ENCODE assay signal across 14 cellular contexts in the genomic region with DNA sequence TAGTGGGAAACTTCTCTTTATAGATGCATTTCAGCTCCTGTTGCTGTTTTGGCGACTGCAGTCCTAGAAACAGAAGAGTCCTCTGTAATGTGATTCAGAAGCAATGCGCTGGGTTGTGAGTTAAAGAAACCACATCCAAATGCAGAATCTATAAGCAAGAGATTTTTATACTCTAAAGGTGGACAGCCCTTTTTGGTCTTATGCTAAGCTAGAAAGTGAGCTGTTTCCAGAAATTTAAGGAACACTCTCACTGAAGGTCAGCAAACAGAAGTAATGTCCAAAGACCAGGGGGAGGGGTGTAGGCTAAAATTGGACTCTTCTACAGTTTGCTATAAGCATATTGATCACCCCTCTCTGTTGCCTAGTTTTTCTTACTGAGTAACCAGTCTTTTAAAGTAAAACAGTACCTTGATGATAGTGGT. TPM values are rescaled to one million over a fixed set of nuclear protein-coding genes. Genes with fewer than 3 reads are reported as not detected.
DNase-seq lines count a peak whose midpoint lies in the region; ATAC-seq and TF ChIP-seq lines count a peak whose summit lies in the region.
"Had no signal": no experiment of that assay in that cellular context is flagged by ENCODE, and none has a peak within 500 bp of the region (broad histone marks: within the 10 kb centered on the region; RNA-seq: fewer than 3 reads in every experiment).

No MANE protein-coding gene starts in this region.

- no TSS peak for BruUV-seq in A673 (replicated peaks; lab: Mats Ljungman, UMichigan)

- no peaks in the 10 kb centered on the region for H3K27me3 ChIP-seq in skeletal muscle tissue (ENCODE audit: control insufficient read depth in 3 of 3, insufficient read depth in 3 of 3, low read length in 3 of 3)
- peaks cover 6% of the 10 kb centered on the region for H3K27me3 ChIP-seq in A673 (replicated peaks; ENCODE audit: insufficient read depth, low read depth, low read length, poor library complexity)
- H3K27me3 ChIP-seq: neutrophil had no signal

- H3K27ac Mint-ChIP-seq in T-helper 17 cell, result peak overlapping the region; percentile 95

- H3K36me3 ChIP-seq in skeletal muscle tissue (ENCODE audit: control insufficient read depth in 3 of 3, insufficient read depth in 3 of 3, low read length in 3 of 3) (peaks cover 0 to under 1% (median under 1%) of the 10 kb centered on the region in 3 donors), A673 (ENCODE audit: insufficient read depth, low read length, poor library complexity, severe bottlenecking) (no peaks in the 10 kb centered on the region)
- H3K36me3 ChIP-seq: neutrophil had no signal

- TF ChIP-seq CTCF in A673 (conservative IDR thresholded peaks at IDR 0.05; ENCODE audit: low read depth, low read length), result no peak

- intact Hi-C loops in A673 (cut with micrococcal nuclease; ENCODE audit: unreplicated experiment), result no loop called here

- no peaks in the 10 kb centered on the region for H3K27me3 Mint-ChIP-seq in T-helper 17 cell
- H3K27me3 Mint-ChIP-seq: stimulated activated memory B cell treated with anti-CD40 and anti-IgM and Interleukin-4, amounts not matched to agents 10 μg/mL and 1 μg/mL and 100 μg/mL, for 72 hours had no signal

- peaks cover 56% of the 10 kb centered on the region for H3K4me1 Mint-ChIP-seq in T-helper 17 cell

- CTCF ChIA-PET in A673 (lab: Charles Lee), result no interaction called here

- ATAC-seq in T-helper 17 cell (no peak), HG02970 (IDR thresholded peaks at IDR 0.05; ENCODE audit: low FRiP score, unreplicated experiment) (no peak)
- ATAC-seq: stimulated activated memory B cell treated with anti-CD40 and anti-IgM and Interleukin-4, amounts not matched to agents 10 μg/mL and 1 μg/mL and 100 μg/mL, for 72 hours had no signal

- H3K4me3 Mint-ChIP-seq in T-helper 17 cell, result no peak overlapping the region
- H3K4me3 Mint-ChIP-seq: stimulated activated memory B cell treated with anti-CD40 and anti-IgM and Interleukin-4, amounts not matched to agents 10 μg/mL and 1 μg/mL and 100 μg/mL, for 72 hours had no signal

- H3K36me3 Mint-ChIP-seq in T-helper 17 cell (ENCODE audit: low read depth), result no peaks in the 10 kb centered on the region

- no peak overlapping the region for H3K9ac ChIP-seq in skeletal muscle tissue (ENCODE audit: low read depth in 1 of 3, low read length in 3 of 3)

- peaks cover 27 to 53% (median 31%) of the 10 kb centered on the region in 3 donors for H3K4me1 ChIP-seq in skeletal muscle tissue (ENCODE audit: control insufficient read depth in 3 of 3, insufficient read depth in 3 of 3, low read length in 3 of 3)
- H3K4me1 ChIP-seq in A673 (ENCODE audit: insufficient read depth, low read length, poor library complexity, severe bottlenecking), result no peaks in the 10 kb centered on the region

- DNase-seq in DMS 273 (lab: John Stamatoyannopoulos, UW; ENCODE audit: unreplicated experiment) (peak; percentile 37), DMS 273 treated with DMSO at 0.1 percent for 48 hours (lab: John Stamatoyannopoulos, UW) (no peak), T-helper 17 cell (no peak), foreskin melanocyte (peak; percentile 43), A673 (ENCODE audit: low spot score) (no peak), NCI-H1930 (lab: John Stamatoyannopoulos, UW) (no peak)
- DNase-seq: 8988T, activated gamma-delta T cell treated with Interleukin-2 at 50 U/mL for 16 hours, dermis blood vessel endothelial cell, SIG-M5 had no signal

- H3K4me3 ChIP-seq in skeletal muscle tissue (ENCODE audit: low read length in 3 of 3) (no peak overlapping the region), A673 (ENCODE audit: low read depth, low read length, poor library complexity, severe bottlenecking) (no peak overlapping the region)

- H3K27ac ChIP-seq in skeletal muscle tissue (ENCODE audit: low read depth, low read length) (peak overlapping the region; percentile 38), A673 (ENCODE audit: low read depth, low read length, poor library complexity, severe bottlenecking) (no peak overlapping the region)
- H3K27ac ChIP-seq: neutrophil had no signal

- H3K9me3 ChIP-seq in T-helper 17 cell (ENCODE audit: control insufficient read depth, low read length, poor library complexity, severe bottlenecking) (no peaks in the 10 kb centered on the region), skeletal muscle tissue (ENCODE audit: control insufficient read depth in 3 of 3, low read length in 3 of 3) (no peaks in the 10 kb centered on the region), A673 (ENCODE audit: low read depth, low read length, poor library complexity, severe bottlenecking) (no peaks in the 10 kb centered on the region)
- H3K9me3 ChIP-seq: neutrophil had no signal

- POLR2A ChIA-PET in A673 (lab: Charles Lee; ENCODE audit: low non-redundant PET), result no interaction called here

RNA-seq across cellular contexts. Expression of a gene that starts 30.7 kb away (rescaled TPM):
- total RNA-seq in T-helper 17 cell (100 to 1,000 TPM in 1 of 2 donors, 10 to 100 TPM in 1; 95.6 to 107 TPM), skeletal muscle tissue (28.2 TPM), A673 (2021) (0.17 TPM in 1 of 2 replicates, not detected in the other)

Comparison
In these comparisons a context has a peak if more than half of its experiments do, and no peak if none do; other contexts are left out.
1. DNase-seq: peak in DMS 273 (single experiment) and foreskin melanocyte (single experiment); none in DMS 273 treated with DMSO at 0.1 percent for 48 hours (single experiment), T-helper 17 cell (0 of 3), A673 (single experiment) and NCI-H1930 (0 of 2).
2. RNA of a gene that starts 30.7 kb away (total RNA-seq): 95.6 to 107 TPM in T-helper 17 cell and 28.2 TPM in skeletal muscle tissue (single experiment); 0.17 TPM in A673; every median in the first group is over 10 times any median in the second.